Comparison of ENCODE assay signal across 35 cellular contexts in the genomic region with DNA sequence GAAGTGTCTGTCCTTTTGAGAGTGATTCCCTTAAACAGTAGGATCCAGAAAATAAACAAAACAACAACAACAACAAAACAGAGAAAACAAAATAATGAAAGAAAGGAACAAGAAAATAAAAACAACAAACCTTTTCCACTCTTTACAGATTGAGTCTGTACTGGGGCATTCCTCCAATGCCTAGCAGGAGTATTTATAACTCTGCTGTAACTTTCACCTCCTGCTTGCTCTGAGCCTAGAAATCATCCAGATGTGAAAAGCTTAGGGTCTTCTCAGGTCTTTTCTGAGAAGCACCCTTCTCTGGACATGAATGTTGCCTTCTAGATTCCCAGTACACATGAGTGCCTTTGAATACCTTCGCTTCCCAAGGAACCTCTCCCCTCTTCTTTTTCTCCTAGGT.
"Had no signal": no experiment of that assay in that cellular context is flagged by ENCODE, and none has a peak within 500 bp of the region (broad histone marks: within the 10 kb centered on the region; RNA-seq: fewer than 3 reads in every experiment).

No MANE protein-coding gene starts in this region.

- H3K4me3 ChIP-seq: MG63 had no signal

- DNase-seq: Karpas-422, Kasumi-1, MG63, MM.1S, MV-4-11, NCI-H1048, NCI-H1092, NCI-H1092 treated with DMSO at 0.1 percent for 48 hours, NCI-H1105, NCI-H1105 treated with DMSO at 0.1 percent for 48 hours, NCI-H1417, NCI-H1417 treated with DMSO at 0.1 percent for 48 hours, NCI-H1436, NCI-H1436 treated with DMSO at 0.1 percent for 48 hours, NCI-H146, NCI-H1694, NCI-H1694 treated with DMSO at 0.1 percent for 48 hours, NCI-H187, NCI-H187 treated with DMSO at 0.1 percent for 48 hours, NCI-H1930, NCI-H2029, NCI-H2029 treated with DMSO at 0.1 percent for 48 hours, NCI-H2081, NCI-H2081 treated with DMSO at 0.1 percent for 48 hours, NCI-H2107, NCI-H2171, NCI-H2171 treated with DMSO at 0.1 percent for 48 hours, NCI-H2227 treated with DMSO at 0.1 percent for 48 hours, NCI-H226, NCI-H345, NCI-H446, NCI-H446 treated with DMSO at 0.1 percent for 48 hours, NCI-H510A, NCI-H510A treated with DMSO at 0.1 percent for 48 hours, NCI-H524 had no signal

- H3K9me3 ChIP-seq: MG63 had no signal

- H3K27me3 ChIP-seq: MG63 had no signal

- H3K36me3 ChIP-seq: MG63 had no signal
